Comparison of ENCODE assay signal across 8 cellular contexts in the genomic region with DNA sequence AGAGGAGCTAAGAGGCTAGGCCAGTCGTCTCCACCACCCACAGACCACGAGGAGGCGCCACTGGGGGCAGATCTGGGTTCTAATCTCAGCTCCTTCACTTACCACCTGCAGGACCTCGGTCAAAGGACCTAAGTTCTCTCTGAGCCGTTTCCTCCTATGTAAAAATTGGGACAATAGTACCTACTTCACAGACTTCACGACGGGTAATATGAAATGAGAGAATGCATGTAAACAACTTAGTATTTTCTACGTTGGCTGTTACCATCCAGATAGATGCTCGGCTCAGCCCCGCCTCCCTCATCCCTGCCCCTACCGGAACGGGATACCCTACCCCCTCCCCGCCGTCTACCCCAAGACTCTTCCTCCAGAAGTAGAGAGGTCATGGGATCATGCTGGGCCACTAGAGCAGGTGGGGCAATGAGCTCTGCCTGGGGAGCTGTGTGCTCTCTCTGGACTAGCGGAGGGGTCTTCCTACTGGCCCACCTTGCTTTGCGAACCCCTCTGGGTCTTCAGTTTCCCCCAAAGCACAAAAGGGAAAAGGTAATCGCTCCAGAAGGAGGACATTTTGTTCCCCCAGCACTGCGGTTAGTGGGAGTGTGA. TPM values are rescaled to one million over a fixed set of nuclear protein-coding genes. Genes with fewer than 3 reads are reported as not detected.
DNase-seq lines count a peak whose midpoint lies in the region; ATAC-seq and TF ChIP-seq lines count a peak whose summit lies in the region.

No MANE protein-coding gene starts in this region.

- H3K4me1 ChIP-seq in osteoblast (ENCODE audit: insufficient read depth, low read length) (peaks cover 32% of the 10 kb centered on the region), urinary bladder (ENCODE audit: insufficient read depth) (no peaks in the 10 kb centered on the region)

- H3K4me3 ChIP-seq in osteoblast (ENCODE audit: insufficient read depth, low read length) (peak overlapping the region; percentile 89), urinary bladder (ENCODE audit: low read depth, low read length) (peak overlapping the region; percentile 75)

- H3K27me3 ChIP-seq in osteoblast (ENCODE audit: insufficient read depth, low read length): no peaks in the 10 kb centered on the region

- H3K4me2 ChIP-seq in osteoblast (ENCODE audit: insufficient read depth, low read length): peak overlapping the region; percentile 87

- H3K27ac ChIP-seq in osteoblast (ENCODE audit: low read depth, low read length) (peak overlapping the region; percentile 86), urinary bladder (ENCODE audit: low read depth) (peak overlapping the region; percentile 72)

- ATAC-seq in HG03025 (IDR thresholded peaks at IDR 0.05; ENCODE audit: low FRiP score, unreplicated experiment): no peak

- H3K36me3 ChIP-seq in osteoblast (ENCODE audit: insufficient read depth, low read length) (peaks cover 19% of the 10 kb centered on the region), urinary bladder (ENCODE audit: insufficient read depth) (no peaks in the 10 kb centered on the region)

- peak; percentile 40 for DNase-seq in NCI-H2196 (lab: John Stamatoyannopoulos, UW; ENCODE audit: unreplicated experiment)
- no peak for DNase-seq in NCI-H2196 treated with DMSO at 0.1 percent for 48 hours (lab: John Stamatoyannopoulos, UW; ENCODE audit: unreplicated experiment)
- DNase-seq in OCI-M1 (lab: John Stamatoyannopoulos, UW): peak; percentile 65
- DNase-seq in activated effector memory CD4-positive, alpha-beta T cell treated with anti-CD3 and anti-CD28 coated beads, Interleukin-2, amount 50 U/mL, for 16 hours: peak; percentile 87
- DNase-seq in germinal center (ENCODE audit: low spot score): peak; percentile 40
- no peak for DNase-seq in osteoblast (ENCODE audit: insufficient read length, low spot score, missing footprints)

- peak; percentile 55 for TF ChIP-seq CTCF in osteoblast (IDR thresholded peaks at IDR 0.05; ENCODE audit: extremely low read depth, low read depth, low read length)

- peaks cover 3% of the 10 kb centered on the region for H4K20me1 ChIP-seq in osteoblast (ENCODE audit: insufficient read depth, low read length)

- H2AFZ ChIP-seq in osteoblast (ENCODE audit: low read length): peak overlapping the region; percentile 78

- peaks cover 16% of the 10 kb centered on the region for H3K79me2 ChIP-seq in osteoblast (ENCODE audit: insufficient read depth, low read length)

- 8% methylated on average over 18 of the region's 18 CpGs for WGBS in urinary bladder

- no peaks in the 10 kb centered on the region for H3K9me3 ChIP-seq in osteoblast (ENCODE audit: low read depth, low read length)

RNA-seq across cellular contexts. Expression of a gene that starts 0.5 kb away (rescaled TPM):
- 56.5 and 65.1 TPM in 2 replicates for total RNA-seq in osteoblast
- 30.9 TPM for total RNA-seq in urinary bladder
- polyA plus RNA-seq in urinary bladder: 33.8 TPM

RNA-seq across cellular contexts. Expression of a gene that starts 43.4 kb away (rescaled TPM):
- total RNA-seq in osteoblast (69.0 and 90.8 TPM in 2 replicates), urinary bladder (69.7 TPM)
- 51.9 TPM for polyA plus RNA-seq in urinary bladder

RNA-seq across cellular contexts. Expression of a gene that starts 54.3 kb away (rescaled TPM):
- total RNA-seq in osteoblast: under 0.01 TPM in 1 of 2 replicates, not detected in the other
- 14.6 TPM for total RNA-seq in urinary bladder
- polyA plus RNA-seq in urinary bladder: 2.5 TPM

Comparison
In these comparisons a context has a peak if more than half of its experiments do, and no peak if none do; other contexts are left out.
1. DNase-seq: peak in NCI-H2196 (single experiment), OCI-M1 (single experiment), activated effector memory CD4-positive, alpha-beta T cell treated with anti-CD3 and anti-CD28 coated beads, Interleukin-2, amount 50 U/mL, for 16 hours (single experiment) and germinal center (single experiment); none in NCI-H2196 treated with DMSO at 0.1 percent for 48 hours (single experiment) and osteoblast (single experiment).
2. RNA of a gene that starts 54.3 kb away (total RNA-seq): 14.6 TPM in urinary bladder (single experiment); under 0.01 TPM in osteoblast; every median in the first group is over 10 times any median in the second.